Comparison of ENCODE assay signal across 12 cellular contexts in genomic region chr10:11673346-11674330, GRCh38.
A peak's percentile ranks its signal among the peaks of the same experiment; 100 is the strongest.
DNase-seq lines count a peak whose midpoint lies in the region; FAIRE-seq and TF ChIP-seq lines count a peak whose summit lies in the region.
"Had no signal": no experiment of that assay in that cellular context is flagged by ENCODE, and none has a peak within 500 bp of the region (broad histone marks: within the 10 kb centered on the region; RNA-seq: fewer than 3 reads in every experiment).

No MANE protein-coding gene starts in this region.

- no peak overlapping the region for H3K4me3 Mint-ChIP-seq in endodermal cell
- H3K4me3 Mint-ChIP-seq: natural killer cell treated with Interleukin-12 subunit alpha and Interleukin-12 subunit beta and Interleukin-15 and Interleukin-18, amount 100 ng/mL, for 72 hours; stimulated activated effector memory CD8-positive, alpha-beta T cell treated with anti-CD3 and anti-CD28 coated beads, Interleukin-12 subunit alpha, Interleukin-12 subunit beta, amount 100 ng/mL, for 72 hours had no signal

- H3K4me1 Mint-ChIP-seq in endodermal cell, result peaks cover 12% of the 10 kb centered on the region
- H3K4me1 Mint-ChIP-seq: stimulated activated effector memory CD8-positive, alpha-beta T cell treated with anti-CD3 and anti-CD28 coated beads, Interleukin-12 subunit alpha, Interleukin-12 subunit beta, amount 100 ng/mL, for 72 hours had no signal

- peak; percentile 15 for DNase-seq in AG08395 (ENCODE audit: low spot score)
- no peak for DNase-seq in GM12891 (ENCODE audit: insufficient read length, low spot score)
- DNase-seq in RPMI7951 (ENCODE audit: low read depth), result peak; percentile 41
- peak; percentile 77 for DNase-seq in left kidney (ENCODE audit: low read depth, low spot score)
- no peak for DNase-seq in endodermal cell
- no peak for DNase-seq in retina
- no peak for DNase-seq in effector memory CD4-positive, alpha-beta T cell
- no peak for DNase-seq in NCI-H345 (lab: John Stamatoyannopoulos, UW)
- DNase-seq: BE2C, NCI-H187 treated with DMSO at 0.1 percent for 48 hours had no signal

- H3K27me3 Mint-ChIP-seq in endodermal cell (ENCODE audit: insufficient read depth), result no peaks in the 10 kb centered on the region

- TF ChIP-seq CTCF in endodermal cell (conservative IDR thresholded peaks at IDR 0.05), result no peak

- H3K4me3 ChIP-seq in endodermal cell (ENCODE audit: low read length), result no peak overlapping the region
- H3K4me3 ChIP-seq in effector memory CD4-positive, alpha-beta T cell (ENCODE audit: insufficient read depth, low read depth, low read length, poor library complexity, severe bottlenecking), result no peak overlapping the region

- H3K9me3 Mint-ChIP-seq in endodermal cell, result no peaks in the 10 kb centered on the region
- H3K9me3 Mint-ChIP-seq: natural killer cell treated with Interleukin-12 subunit alpha and Interleukin-12 subunit beta and Interleukin-15 and Interleukin-18, amount 100 ng/mL, for 72 hours; stimulated activated effector memory CD8-positive, alpha-beta T cell treated with anti-CD3 and anti-CD28 coated beads, Interleukin-12 subunit alpha, Interleukin-12 subunit beta, amount 100 ng/mL, for 72 hours had no signal

- no peak overlapping the region for H3K27ac Mint-ChIP-seq in endodermal cell
- H3K27ac Mint-ChIP-seq: natural killer cell treated with Interleukin-12 subunit alpha and Interleukin-12 subunit beta and Interleukin-15 and Interleukin-18, amount 100 ng/mL, for 72 hours; stimulated activated effector memory CD8-positive, alpha-beta T cell treated with anti-CD3 and anti-CD28 coated beads, Interleukin-12 subunit alpha, Interleukin-12 subunit beta, amount 100 ng/mL, for 72 hours had no signal

- H3K9me3 ChIP-seq in endodermal cell (ENCODE audit: control insufficient read depth, low read length), result no peaks in the 10 kb centered on the region
- no peaks in the 10 kb centered on the region for H3K9me3 ChIP-seq in effector memory CD4-positive, alpha-beta T cell (ENCODE audit: control insufficient read depth, low read length)
- H3K9me3 ChIP-seq: BE2C had no signal

- H3K27ac ChIP-seq in endodermal cell (ENCODE audit: low read depth, low read length), result no peak overlapping the region
- no peak overlapping the region for H3K27ac ChIP-seq in effector memory CD4-positive, alpha-beta T cell (ENCODE audit: insufficient read depth, low read length, poor library complexity, severe bottlenecking)

- peak; percentile 86 for FAIRE-seq in GM12891 (lab: Jason Lieb, UNC)

- WGBS in endodermal cell (ENCODE audit: insufficient coverage in 1 of 2, insufficient read length in 1 of 2), 2 experiments, result 92% methylated on average over 10 to 14 of the region's 14 CpGs

- H3K27me3 ChIP-seq in endodermal cell (ENCODE audit: control insufficient read depth, insufficient read depth, low read length, poor library complexity, severe bottlenecking), result no peaks in the 10 kb centered on the region
- no peaks in the 10 kb centered on the region for H3K27me3 ChIP-seq in effector memory CD4-positive, alpha-beta T cell (replicated peaks; ENCODE audit: control insufficient read depth, insufficient read depth, low read length, poor library complexity, severe bottlenecking)
- H3K27me3 ChIP-seq: BE2C had no signal

- H3K9ac ChIP-seq in endodermal cell (ENCODE audit: extremely low read depth, low read length, poor library complexity, severe bottlenecking), result no peak overlapping the region

- H3K36me3 Mint-ChIP-seq in endodermal cell (ENCODE audit: low read depth), result no peaks in the 10 kb centered on the region
- H3K36me3 Mint-ChIP-seq: natural killer cell treated with Interleukin-12 subunit alpha and Interleukin-12 subunit beta and Interleukin-15 and Interleukin-18, amount 100 ng/mL, for 72 hours; stimulated activated effector memory CD8-positive, alpha-beta T cell treated with anti-CD3 and anti-CD28 coated beads, Interleukin-12 subunit alpha, Interleukin-12 subunit beta, amount 100 ng/mL, for 72 hours had no signal

- no peak for TF ChIP-seq POLR2A in GM12891 (IDR thresholded peaks at IDR 0.05; ENCODE audit: low read depth, low read length)

- peaks cover 4% of the 10 kb centered on the region for H3K4me1 ChIP-seq in endodermal cell (ENCODE audit: control insufficient read depth, insufficient read depth, low read length)
- H3K4me1 ChIP-seq in effector memory CD4-positive, alpha-beta T cell (ENCODE audit: control insufficient read depth, insufficient read depth, low read length, poor library complexity, severe bottlenecking), result no peaks in the 10 kb centered on the region
- H3K4me1 ChIP-seq: BE2C had no signal

- H3K36me3 ChIP-seq in endodermal cell (ENCODE audit: control insufficient read depth, insufficient read depth, low read length), result no peaks in the 10 kb centered on the region
- H3K36me3 ChIP-seq in effector memory CD4-positive, alpha-beta T cell (ENCODE audit: control insufficient read depth, insufficient read depth, low read length), result no peaks in the 10 kb centered on the region
- H3K36me3 ChIP-seq: BE2C had no signal

TF ChIP-seq in GM12891, 5 proteins besides CTCF, POLR2A, EP300 and RAD21:
- TF ChIP-seq TAF1 (IDR thresholded peaks at IDR 0.05; ENCODE audit: low read depth, low read length) (no peak), PAX5 (IDR thresholded peaks at IDR 0.05; ENCODE audit: insufficient read depth, low read length, severe bottlenecking) (peak; percentile 44)

Comparison
In these comparisons a context has a peak if more than half of its experiments do, and no peak if none do; other contexts are left out.
1. DNase-seq: peak in AG08395 (single experiment), RPMI7951 (single experiment) and left kidney (single experiment); none in GM12891 (single experiment), endodermal cell (single experiment), retina (single experiment), effector memory CD4-positive, alpha-beta T cell (0 of 3) and NCI-H345 (single experiment).